9 cellular contexts compared by ENCODE assay signal in genomic region chr2:174169372-174169771, GRCh38.
"Had no signal": no experiment of that assay in that cellular context is flagged by ENCODE, and none has a peak within 500 bp of the region (broad histone marks: within the 10 kb centered on the region; RNA-seq: fewer than 3 reads in every experiment).

No MANE protein-coding gene starts in this region.

- H3K4me3 ChIP-seq: GM23338 had no signal

- ATAC-seq: GM23338 had no signal

- H3K4me2 ChIP-seq: GM23338 had no signal

- H2AFZ ChIP-seq: GM23338 had no signal

- DNase-seq: H9, HCEC 1CT, HFFc6, KG1 had no signal

- FAIRE-seq: H1, H54, HTR-8/SVneo had no signal

- H3K27ac ChIP-seq: HL-60 had no signal
